8 cellular contexts compared by ENCODE assay signal in the genomic region with DNA sequence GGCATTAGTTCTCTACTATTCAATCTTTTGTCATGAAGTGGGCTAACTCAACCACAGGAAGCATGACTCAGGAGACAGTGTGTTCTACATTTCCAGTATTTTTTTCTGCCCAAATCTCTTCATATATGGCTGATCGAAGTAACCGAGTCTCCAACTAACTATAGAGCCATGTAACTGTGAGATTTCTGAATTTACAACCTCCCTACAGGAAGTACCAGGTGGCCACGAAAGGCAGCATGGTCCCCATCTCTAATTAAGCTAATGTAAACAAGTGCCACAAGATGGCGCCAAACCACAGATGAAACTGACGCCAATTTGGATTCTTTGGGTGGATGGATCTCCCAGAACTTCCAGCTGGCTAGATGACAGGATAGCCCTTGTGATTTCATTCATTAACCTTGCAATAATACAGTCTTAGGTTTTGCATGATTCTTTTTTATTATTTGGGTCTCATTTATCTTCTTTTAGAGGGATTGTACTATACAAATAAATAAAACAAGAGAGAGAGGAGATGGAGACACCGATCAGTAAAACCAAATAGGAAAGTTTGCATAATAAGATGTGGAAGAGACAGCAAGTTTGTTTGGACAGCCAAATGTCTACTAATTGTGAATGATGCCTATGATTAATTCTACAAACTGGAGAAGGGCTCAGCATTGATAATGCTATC.
DNase-seq lines count a peak whose midpoint lies in the region; ATAC-seq lines count a peak whose summit lies in the region.

No MANE protein-coding gene starts in this region.

- H3K4me1 Mint-ChIP-seq in T-helper 1 cell treated with Interleukin-12 subunit alpha and Interleukin-12 subunit beta and Interleukin-4 antibody, amounts not matched to agents 30 μg/mL and 1 μg/mL, for 36 hours (ENCODE audit: low read depth): peaks cover 39% of the 10 kb centered on the region

- H3K27me3 Mint-ChIP-seq in T-helper 1 cell treated with Interleukin-12 subunit alpha and Interleukin-12 subunit beta and Interleukin-4 antibody, amounts not matched to agents 30 μg/mL and 1 μg/mL, for 36 hours (ENCODE audit: low read depth): peaks cover 5% of the 10 kb centered on the region

- ATAC-seq in HG02588 (IDR thresholded peaks at IDR 0.05; ENCODE audit: unreplicated experiment): peak; percentile 93

- DNase-seq in NCI-H146 (lab: John Stamatoyannopoulos, UW) (peak; percentile 24), NCI-H146 treated with DMSO at 0.1 percent for 48 hours (lab: John Stamatoyannopoulos, UW; ENCODE audit: unreplicated experiment) (no peak), NAMALWA (ENCODE audit: low spot score) (peak; percentile 88), amygdala (lab: John Stamatoyannopoulos, UW) (peak in 29 of 56 donors; percentile 0 to 74 (median 8)), hippocampal formation (lab: John Stamatoyannopoulos, UW) (peak; percentile 25 to 33), smooth muscle cell of the brain vasculature (ENCODE audit: low read depth, low spot score) (peak; percentile 47)

- H3K36me3 Mint-ChIP-seq in T-helper 1 cell treated with Interleukin-12 subunit alpha and Interleukin-12 subunit beta and Interleukin-4 antibody, amounts not matched to agents 30 μg/mL and 1 μg/mL, for 36 hours (ENCODE audit: low read depth): peaks cover 5% of the 10 kb centered on the region

- peak overlapping the region; percentile 83 for H3K27ac Mint-ChIP-seq in T-helper 1 cell treated with Interleukin-12 subunit alpha and Interleukin-12 subunit beta and Interleukin-4 antibody, amounts not matched to agents 30 μg/mL and 1 μg/mL, for 36 hours

- no peaks in the 10 kb centered on the region for H3K9me3 Mint-ChIP-seq in T-helper 1 cell treated with Interleukin-12 subunit alpha and Interleukin-12 subunit beta and Interleukin-4 antibody, amounts not matched to agents 30 μg/mL and 1 μg/mL, for 36 hours

- no peak overlapping the region for H3K4me3 Mint-ChIP-seq in T-helper 1 cell treated with Interleukin-12 subunit alpha and Interleukin-12 subunit beta and Interleukin-4 antibody, amounts not matched to agents 30 μg/mL and 1 μg/mL, for 36 hours
